Comparison of ENCODE assay signal across 1 cellular context in genomic region chr11:124880958-124881357, GRCh38.
TF ChIP-seq lines count a peak whose summit lies in the region.

No MANE protein-coding gene starts in this region.

TF ChIP-seq in endothelial cell of umbilical vein, 7 proteins besides CTCF, POLR2A, EP300 and RAD21:
- TF ChIP-seq POLR2AphosphoS5 (IDR thresholded peaks at IDR 0.05; ENCODE audit: insufficient read depth, low read depth, low read length) = peak; percentile 50
- TF ChIP-seq MAX (IDR thresholded peaks at IDR 0.05; ENCODE audit: insufficient read depth, insufficient read length) = no peak
